Comparison of ENCODE assay signal across 25 cellular contexts in genomic region chrX:150966742-150967141, GRCh38.
"Had no signal": no experiment of that assay in that cellular context is flagged by ENCODE, and none has a peak within 500 bp of the region (broad histone marks: within the 10 kb centered on the region; RNA-seq: fewer than 3 reads in every experiment).

No MANE protein-coding gene starts in this region.

- ATAC-seq: activated naive CD8-positive, alpha-beta T cell treated with anti-CD3 and anti-CD28 coated beads, Interleukin-2, amount 50 U/mL, for 24 hours; esophagus mucosa; naive thymus-derived CD4-positive, alpha-beta T cell; psoas muscle; T-helper 17 cell had no signal

- H3K4me3 ChIP-seq: left ventricle myocardium inferior, pancreas, psoas muscle, right atrium auricular region, spleen, testis, transverse colon had no signal

- H3K27me3 ChIP-seq: pancreas, right atrium auricular region, spleen, testis, transverse colon had no signal

- H3K9me3 ChIP-seq: left ventricle myocardium inferior, pancreas, psoas muscle, right atrium auricular region, spleen, testis, transverse colon had no signal

- H3K36me3 ChIP-seq: left ventricle myocardium inferior, pancreas, right atrium auricular region, spleen, transverse colon had no signal

- H3K27ac ChIP-seq: left ventricle myocardium inferior, pancreas, psoas muscle, right atrium auricular region, spleen, testis had no signal

- DNase-seq: activated CD4-positive, alpha-beta memory T cell treated with anti-CD3 and anti-CD28 coated beads, Interleukin-2, amount 10 ng/mL, durations not matched to agents 7 days and 5 days; activated CD4-positive, alpha-beta T cell treated with anti-CD3 and anti-CD28 coated beads, Interleukin-2, amount 10 ng/mL, durations not matched to agents 24 days and 14 days; activated CD4-positive, CD25-positive, alpha-beta regulatory T cell treated with anti-CD3 and anti-CD28 coated beads, Interleukin-2, amount 50 U/mL, for 72 hours; activated naive CD8-positive, alpha-beta T cell treated with anti-CD3 and anti-CD28 coated beads, Interleukin-2, amount 50 U/mL, for 24 hours; activated T-cell treated with anti-CD3 and anti-CD28 coated beads, Interleukin-2, amount 50 U/mL, for 48 hours; amygdala; central memory CD4-positive, alpha-beta T cell; endodermal cell; foreskin fibroblast; head of caudate nucleus; hypothalamus; kidney glomerular epithelial cell; left ventricle myocardium inferior; naive thymus-derived CD4-positive, alpha-beta T cell; nucleus accumbens; pancreas; psoas muscle; spleen; stimulated activated naive CD4-positive, alpha-beta T cell treated with Interleukin-2 at 50 U/mL for 16 hours; T-helper 17 cell; T1000; testis; transverse colon had no signal

- FAIRE-seq: pancreas had no signal

- H3K4me1 ChIP-seq: left ventricle myocardium inferior, pancreas, psoas muscle, right atrium auricular region, spleen, testis, transverse colon had no signal
